Comparison of ENCODE assay signal across 1 cellular context in the genomic region with DNA sequence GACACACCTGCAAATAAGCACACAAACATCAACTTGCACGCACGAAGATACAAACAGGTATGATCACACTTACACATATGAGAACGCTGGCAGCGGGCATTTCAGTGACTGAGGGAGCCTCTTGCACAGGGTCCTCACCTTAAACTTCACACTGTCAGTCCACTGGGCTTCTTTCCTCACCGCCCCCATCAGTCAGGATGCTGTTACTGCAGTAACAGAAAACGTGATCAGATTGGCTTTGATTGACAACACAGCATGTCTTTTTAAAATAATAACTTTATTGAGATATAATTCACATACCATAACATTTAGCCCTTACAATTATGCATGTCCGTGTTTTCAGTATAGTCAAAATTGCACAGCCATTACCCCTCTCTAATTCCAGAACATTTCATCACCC.
TF ChIP-seq lines count a peak whose summit lies in the region.

No MANE protein-coding gene starts in this region.

TF ChIP-seq in endothelial cell of umbilical vein, 7 proteins besides CTCF, POLR2A, EP300 and RAD21:
- TF ChIP-seq, protein P1, sequence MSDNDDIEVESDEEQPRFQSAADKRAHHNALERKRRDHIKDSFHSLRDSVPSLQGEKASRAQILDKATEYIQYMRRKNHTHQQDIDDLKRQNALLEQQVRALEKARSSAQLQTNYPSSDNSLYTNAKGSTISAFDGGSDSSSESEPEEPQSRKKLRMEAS (IDR thresholded peaks at IDR 0.05; ENCODE audit: insufficient read depth, insufficient read length) = no peak
- TF ChIP-seq JUN (IDR thresholded peaks at IDR 0.05; ENCODE audit: borderline replicate concordance, insufficient read depth, insufficient read length, low read depth) = no peak
- no peak for TF ChIP-seq MYC (IDR thresholded peaks at IDR 0.05; ENCODE audit: low read depth, low read length)
- no peak for TF ChIP-seq POLR2AphosphoS5 (IDR thresholded peaks at IDR 0.05; ENCODE audit: insufficient read depth, low read depth, low read length)
- TF ChIP-seq FOS (IDR thresholded peaks at IDR 0.05; ENCODE audit: borderline replicate concordance, insufficient read depth, low read length) = no peak
- no peak for TF ChIP-seq GATA2 (IDR thresholded peaks at IDR 0.05; ENCODE audit: insufficient read depth, insufficient read length, low read depth, low read length)
- TF ChIP-seq EZH2 (IDR thresholded peaks at IDR 0.05; ENCODE audit: borderline replicate concordance, low read depth, low read length, severe bottlenecking) = no peak
